In the genomic region with DNA sequence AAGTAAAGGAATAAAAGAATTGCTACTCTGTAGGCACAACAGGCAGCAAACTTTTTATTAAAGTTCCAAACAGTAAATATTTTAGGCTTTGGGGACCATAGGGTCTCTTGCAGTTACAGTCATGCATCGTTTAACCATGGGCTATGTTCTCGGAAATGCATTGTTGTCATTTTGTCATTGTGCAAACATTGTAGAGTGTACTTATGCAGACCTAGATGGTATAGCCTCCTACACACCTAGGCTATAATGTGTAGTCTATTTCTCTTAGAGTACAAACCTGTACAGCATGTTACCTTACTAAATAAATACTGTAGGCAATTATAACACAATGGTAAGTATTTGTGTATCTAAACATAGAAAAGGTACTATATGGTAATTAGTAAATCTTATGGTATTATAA, we compare ENCODE assay signal across 25 cellular contexts. TPM values are rescaled to one million over a fixed set of nuclear protein-coding genes. Genes with fewer than 3 reads are reported as not detected.
A peak's percentile ranks its signal among the peaks of the same experiment; 100 is the strongest.
DNase-seq lines count a peak whose midpoint lies in the region; ATAC-seq and TF ChIP-seq lines count a peak whose summit lies in the region.
"Had no signal": no experiment of that assay in that cellular context is flagged by ENCODE, and none has a peak within 500 bp of the region (broad histone marks: within the 10 kb centered on the region; RNA-seq: fewer than 3 reads in every experiment).

No MANE protein-coding gene starts in this region.

- 96 to 100% methylated on average over 2 of the region's 2 CpGs for WGBS in GM23248 (ENCODE audit: low coverage in 1 of 2, low lambda C conversion rate in 2 of 2, missing lambda C conversion rate in 2 of 2), 2 experiments

- H4K20me1 ChIP-seq in PC-3 (ENCODE audit: low read length) (no peaks in the 10 kb centered on the region), GM23248 (ENCODE audit: insufficient read depth) (no peaks in the 10 kb centered on the region)

- H3K4me3 ChIP-seq in PC-3 (ENCODE audit: low read length) (no peak overlapping the region), GM23248 (no peak overlapping the region)
- H3K4me3 ChIP-seq: GM23338, sigmoid colon, stomach had no signal

- H3K27ac Mint-ChIP-seq in memory B cell = peak overlapping the region; percentile 51
- no peak overlapping the region for H3K27ac Mint-ChIP-seq in stimulated activated naive CD8-positive, alpha-beta T cell treated with anti-CD3 and anti-CD28 coated beads, Interleukin-15, amount 100 ng/mL, for 72 hours
- H3K27ac Mint-ChIP-seq in WTC11 = no peak overlapping the region
- H3K27ac Mint-ChIP-seq: activated CD4-positive, alpha-beta memory T cell treated with anti-CD3 and anti-CD28 coated beads, Interleukin-2, amount 10 ng/mL, durations not matched to agents 7 days and 5 days; activated naive CD8-positive, alpha-beta T cell treated with anti-CD3 and anti-CD28 coated beads, Interleukin-2, amount 50 U/mL, for 24 hours; CD8-positive, alpha-beta T cell; GM23338 had no signal

- H3K4me2 ChIP-seq in PC-3 (ENCODE audit: low read length) (peak overlapping the region; percentile 38), GM23248 (ENCODE audit: unreplicated experiment) (no peak overlapping the region)
- H3K4me2 ChIP-seq: GM23338 had no signal

- TF ChIP-seq CTCF in PC-3 (conservative IDR thresholded peaks at IDR 0.05; ENCODE audit: low read depth, low read length) (no peak), WTC11 (IDR thresholded peaks at IDR 0.05) (no peak)

- H3K27me3 ChIP-seq in PC-3 (ENCODE audit: low read length) = no peaks in the 10 kb centered on the region
- H3K27me3 ChIP-seq in GM23248 (replicated peaks; ENCODE audit: insufficient read depth) = no peaks in the 10 kb centered on the region
- H3K27me3 ChIP-seq: sigmoid colon, stomach had no signal

- H3K4me3 Mint-ChIP-seq in memory B cell (no peak overlapping the region), WTC11 (no peak overlapping the region)
- H3K4me3 Mint-ChIP-seq in stimulated activated naive CD8-positive, alpha-beta T cell treated with anti-CD3 and anti-CD28 coated beads, Interleukin-15, amount 100 ng/mL, for 72 hours = no peak overlapping the region
- H3K4me3 Mint-ChIP-seq: activated CD4-positive, alpha-beta memory T cell treated with anti-CD3 and anti-CD28 coated beads, Interleukin-2, amount 10 ng/mL, durations not matched to agents 7 days and 5 days; activated naive CD8-positive, alpha-beta T cell treated with anti-CD3 and anti-CD28 coated beads, Interleukin-2, amount 50 U/mL, for 24 hours; CD8-positive, alpha-beta T cell; GM23338; HFFc6 had no signal

- H3K4me1 Mint-ChIP-seq in memory B cell = no peaks in the 10 kb centered on the region
- H3K4me1 Mint-ChIP-seq in stimulated activated naive CD8-positive, alpha-beta T cell treated with anti-CD3 and anti-CD28 coated beads, Interleukin-15, amount 100 ng/mL, for 72 hours = no peaks in the 10 kb centered on the region
- peaks cover 25% of the 10 kb centered on the region for H3K4me1 Mint-ChIP-seq in WTC11
- H3K4me1 Mint-ChIP-seq: activated CD4-positive, alpha-beta memory T cell treated with anti-CD3 and anti-CD28 coated beads, Interleukin-2, amount 10 ng/mL, durations not matched to agents 7 days and 5 days had no signal

- H3K27me3 Mint-ChIP-seq in memory B cell = no peaks in the 10 kb centered on the region
- H3K27me3 Mint-ChIP-seq in stimulated activated naive CD8-positive, alpha-beta T cell treated with anti-CD3 and anti-CD28 coated beads, Interleukin-15, amount 100 ng/mL, for 72 hours = no peaks in the 10 kb centered on the region
- H3K27me3 Mint-ChIP-seq in WTC11 (ENCODE audit: low read depth) = no peaks in the 10 kb centered on the region
- H3K27me3 Mint-ChIP-seq: activated CD4-positive, alpha-beta memory T cell treated with anti-CD3 and anti-CD28 coated beads, Interleukin-2, amount 10 ng/mL, durations not matched to agents 7 days and 5 days; activated naive CD8-positive, alpha-beta T cell treated with anti-CD3 and anti-CD28 coated beads, Interleukin-2, amount 50 U/mL, for 24 hours had no signal

- H3K9me2 ChIP-seq in PC-3 (replicated peaks; ENCODE audit: low read length) (no peaks in the 10 kb centered on the region), GM23248 (ENCODE audit: insufficient read depth) (no peaks in the 10 kb centered on the region)

- CTCF ChIA-PET in PC-3 (lab: Charles Lee) (interaction anchor here (1.1 kb wide), 1 partner anchor 55 kb away, joined by 4 read pairs; the partner anchor contains the start of gene CDS2), WTC11 (lab: Charles Lee) (interaction anchor here (1.4 to 4.7 kb wide), 2 partner anchors 11 to 55 kb away, joined by 3 to 30 read pairs; partner anchors contain the start of gene CDS2)

- H2AFZ ChIP-seq in PC-3 (ENCODE audit: low read length) (no peak overlapping the region), GM23248 (no peak overlapping the region)
- H2AFZ ChIP-seq: GM23338 had no signal

- ATAC-seq in PC-3 = peak; percentile 97
- ATAC-seq in memory B cell (ENCODE audit: low read depth) = no peak
- no peak for ATAC-seq in stimulated activated naive CD8-positive, alpha-beta T cell treated with anti-CD3 and anti-CD28 coated beads, Interleukin-15, amount 100 ng/mL, for 72 hours
- ATAC-seq in WTC11 = no peak
- ATAC-seq: activated naive CD8-positive, alpha-beta T cell treated with anti-CD3 and anti-CD28 coated beads, Interleukin-2, amount 50 U/mL, for 24 hours; CD8-positive, alpha-beta T cell; GM23338 had no signal

- H3K9me3 ChIP-seq in PC-3 (ENCODE audit: low read length) = no peaks in the 10 kb centered on the region
- no peaks in the 10 kb centered on the region for H3K9me3 ChIP-seq in GM23248 (ENCODE audit: low read depth)
- H3K9me3 ChIP-seq: sigmoid colon, stomach had no signal

- no peaks in the 10 kb centered on the region for H3F3A ChIP-seq in PC-3 (ENCODE audit: low read length, unreplicated experiment)
- peaks cover 13% of the 10 kb centered on the region; the same call in 1 of the 2 replicates for H3F3A ChIP-seq in GM23248 (ENCODE audit: insufficient read depth)

- H3K27ac ChIP-seq in PC-3 (ENCODE audit: low read length) = no peak overlapping the region; the same call in 1 of the 2 replicates
- H3K27ac ChIP-seq in GM23248 = no peak overlapping the region

- DNase-seq in DMS153 (lab: John Stamatoyannopoulos, UW) (peak; percentile 41), DMS153 treated with DMSO at 0.1 percent for 48 hours (lab: John Stamatoyannopoulos, UW; ENCODE audit: unreplicated experiment) (no peak), DMS53 treated with DMSO at 0.1 percent for 48 hours (lab: John Stamatoyannopoulos, UW; ENCODE audit: unreplicated experiment) (peak; percentile 74), PC-3 (peak; percentile 67), memory B cell (ENCODE audit: low spot score in 2 of 2) (no peak), GM23248 (no peak), WTC11 (ENCODE audit: low spot score) (no peak)
- no peak for DNase-seq in stimulated activated naive CD8-positive, alpha-beta T cell treated with anti-CD3 and anti-CD28 coated beads, Interleukin-15, amount 100 ng/mL, for 72 hours
- DNase-seq: 8988T; activated CD4-positive, alpha-beta memory T cell treated with anti-CD3 and anti-CD28 coated beads, Interleukin-2, amount 10 ng/mL, durations not matched to agents 7 days and 5 days; activated gamma-delta T cell treated with Interleukin-2 at 50 U/mL for 16 hours; activated naive CD8-positive, alpha-beta T cell treated with anti-CD3 and anti-CD28 coated beads, Interleukin-2, amount 50 U/mL, for 24 hours; CD8-positive, alpha-beta T cell; DMS79; effector CD4-positive, alpha-beta T cell; erythroblast; GF-D8; hippocampal formation; NCI-H526; Right ventricle myocardium superior; sigmoid colon; stomach; trophoblast cell had no signal

- H3K36me3 ChIP-seq in PC-3 (ENCODE audit: low read depth, low read length) (peaks cover 20% of the 10 kb centered on the region; the same call in 1 of the 2 replicates), GM23248 (ENCODE audit: low read depth) (no peaks in the 10 kb centered on the region)

- POLR2A ChIA-PET in PC-3 (lab: Charles Lee; ENCODE audit: unreplicated experiment) = no interaction called here
- POLR2A ChIA-PET in WTC11 (lab: Charles Lee) = interaction anchor here (0.6 kb wide), 1 partner anchor 417 kb away, joined by 4 read pairs; no protein-coding TSS in a partner anchor

- in situ Hi-C loops in GM23248 (cut with MboI) = no loop called here

- BruUV-seq in PC-3 (replicated peaks; lab: Mats Ljungman, UMichigan) = no TSS peak

- H3K9me3 Mint-ChIP-seq in memory B cell (no peaks in the 10 kb centered on the region), WTC11 (no peaks in the 10 kb centered on the region)
- H3K9me3 Mint-ChIP-seq in stimulated activated naive CD8-positive, alpha-beta T cell treated with anti-CD3 and anti-CD28 coated beads, Interleukin-15, amount 100 ng/mL, for 72 hours = no peaks in the 10 kb centered on the region
- H3K9me3 Mint-ChIP-seq: activated CD4-positive, alpha-beta memory T cell treated with anti-CD3 and anti-CD28 coated beads, Interleukin-2, amount 10 ng/mL, durations not matched to agents 7 days and 5 days; activated naive CD8-positive, alpha-beta T cell treated with anti-CD3 and anti-CD28 coated beads, Interleukin-2, amount 50 U/mL, for 24 hours; CD8-positive, alpha-beta T cell; GM23338; HFFc6 had no signal

- intact Hi-C loops in PC-3 (cut with micrococcal nuclease) = no loop called here

- H3K4me1 ChIP-seq in PC-3 (ENCODE audit: insufficient read depth, low read length) (peaks cover 17% of the 10 kb centered on the region), GM23248 (ENCODE audit: insufficient read depth) (0 out of 2 replicates have a peak, but pooled peaks cover 4% of the 10 kb centered on the region)

- peaks cover 26% of the 10 kb centered on the region for H3K36me3 Mint-ChIP-seq in memory B cell
- H3K36me3 Mint-ChIP-seq in WTC11 = peaks cover 39% of the 10 kb centered on the region

- no peaks in the 10 kb centered on the region for H3K79me2 ChIP-seq in PC-3 (ENCODE audit: low read length)
- H3K79me2 ChIP-seq in GM23248 (ENCODE audit: insufficient read depth) = no peaks in the 10 kb centered on the region

- no peak overlapping the region for H3K9ac ChIP-seq in PC-3 (ENCODE audit: low read length)
- no peak overlapping the region for H3K9ac ChIP-seq in GM23248

TF ChIP-seq in WTC11, 78 proteins besides CTCF, POLR2A, EP300 and RAD21:
- TF ChIP-seq ZNF423 (CRISPR knock-in tag; IDR thresholded peaks at IDR 0.05) = no peak
- TF ChIP-seq ETV6 (CRISPR knock-in tag; IDR thresholded peaks at IDR 0.05) = no peak

RNA-seq across cellular contexts. Expression of gene CDS2, which starts 54.7 kb away (rescaled TPM):
- total RNA-seq in PC-3 (2014; rRNA removed) = 13.2 and 17.1 TPM in 2 replicates
- 31.6 and 37.1 TPM in 2 replicates for total RNA-seq in GM23248 (2014; rRNA removed; shearing (Covaris generic))
- polyA plus RNA-seq in GM23248 (2016; fragmentation: Nextera tagmentation; extraction: Ambion mirVana) = 29.4 and 32.1 TPM in 2 replicates
- total RNA-seq in WTC11 (2021) = 49.1 to 56.6 TPM (median 54.9 TPM) in 3 replicates

Comparison
In these comparisons a context has a peak if more than half of its experiments do, and no peak if none do; other contexts are left out.
1. DNase-seq: peak in DMS153 (single experiment), DMS53 treated with DMSO at 0.1 percent for 48 hours (single experiment) and PC-3 (single experiment); none in DMS153 treated with DMSO at 0.1 percent for 48 hours (single experiment), memory B cell (0 of 2), stimulated activated naive CD8-positive, alpha-beta T cell treated with anti-CD3 and anti-CD28 coated beads, Interleukin-15, amount 100 ng/mL, for 72 hours (0 of 2), GM23248 (single experiment) and WTC11 (single experiment).